1 cellular context compared by ENCODE assay signal in the genomic region with DNA sequence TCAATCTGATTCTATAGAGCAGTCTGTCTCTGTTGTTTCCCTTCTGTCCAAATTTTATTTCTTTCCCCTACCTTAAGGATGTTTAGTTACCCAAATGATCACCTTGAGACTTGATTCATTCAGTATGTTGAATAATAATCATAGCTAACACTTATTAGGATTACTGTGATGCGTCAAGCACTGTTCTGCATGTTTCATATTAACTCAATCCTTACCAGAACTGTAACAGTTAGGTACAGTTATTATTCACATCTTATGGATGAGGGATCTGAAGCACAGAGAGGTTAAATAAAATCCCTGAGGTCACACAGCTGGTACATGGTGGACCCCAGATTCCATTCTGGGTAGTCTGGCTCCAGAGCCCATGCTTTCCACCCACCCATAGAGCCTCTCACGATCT.
TF ChIP-seq lines count a peak whose summit lies in the region.

No MANE protein-coding gene starts in this region.

TF ChIP-seq in GM12878, 131 proteins besides CTCF, POLR2A, EP300 and RAD21 (continued from another document):
- TF ChIP-seq, protein P1, sequence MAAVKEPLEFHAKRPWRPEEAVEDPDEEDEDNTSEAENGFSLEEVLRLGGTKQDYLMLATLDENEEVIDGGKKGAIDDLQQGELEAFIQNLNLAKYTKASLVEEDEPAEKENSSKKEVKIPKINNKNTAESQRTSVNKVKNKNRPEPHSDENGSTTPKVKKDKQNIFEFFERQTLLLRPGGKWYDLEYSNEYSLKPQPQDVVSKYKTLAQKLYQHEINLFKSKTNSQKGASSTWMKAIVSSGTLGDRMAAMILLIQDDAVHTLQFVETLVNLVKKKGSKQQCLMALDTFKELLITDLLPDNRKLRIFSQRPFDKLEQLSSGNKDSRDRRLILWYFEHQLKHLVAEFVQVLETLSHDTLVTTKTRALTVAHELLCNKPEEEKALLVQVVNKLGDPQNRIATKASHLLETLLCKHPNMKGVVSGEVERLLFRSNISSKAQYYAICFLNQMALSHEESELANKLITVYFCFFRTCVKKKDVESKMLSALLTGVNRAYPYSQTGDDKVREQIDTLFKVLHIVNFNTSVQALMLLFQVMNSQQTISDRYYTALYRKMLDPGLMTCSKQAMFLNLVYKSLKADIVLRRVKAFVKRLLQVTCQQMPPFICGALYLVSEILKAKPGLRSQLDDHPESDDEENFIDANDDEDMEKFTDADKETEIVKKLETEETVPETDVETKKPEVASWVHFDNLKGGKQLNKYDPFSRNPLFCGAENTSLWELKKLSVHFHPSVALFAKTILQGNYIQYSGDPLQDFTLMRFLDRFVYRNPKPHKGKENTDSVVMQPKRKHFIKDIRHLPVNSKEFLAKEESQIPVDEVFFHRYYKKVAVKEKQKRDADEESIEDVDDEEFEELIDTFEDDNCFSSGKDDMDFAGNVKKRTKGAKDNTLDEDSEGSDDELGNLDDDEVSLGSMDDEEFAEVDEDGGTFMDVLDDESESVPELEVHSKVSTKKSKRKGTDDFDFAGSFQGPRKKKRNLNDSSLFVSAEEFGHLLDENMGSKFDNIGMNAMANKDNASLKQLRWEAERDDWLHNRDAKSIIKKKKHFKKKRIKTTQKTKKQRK (IDR thresholded peaks at IDR 0.05; ENCODE audit: low read depth, low read length): no peak
- TF ChIP-seq SMC3 (IDR thresholded peaks at IDR 0.05; ENCODE audit: borderline replicate concordance, low read length) (no peak), ZNF217 (IDR thresholded peaks at IDR 0.05) (no peak), IRF4 (IDR thresholded peaks at IDR 0.05; ENCODE audit: low read depth, low read length) (no peak), NFYA (IDR thresholded peaks at IDR 0.05; ENCODE audit: borderline replicate concordance, low read depth, low read length) (no peak), RUNX3 (IDR thresholded peaks at IDR 0.05; ENCODE audit: low read length) (peak; percentile 12; the same call in 1 of the 2 replicates), CHD1 (IDR thresholded peaks at IDR 0.05; ENCODE audit: low read depth, low read length) (no peak), TARDBP (IDR thresholded peaks at IDR 0.05; ENCODE audit: borderline replicate concordance) (no peak), EZH2 (IDR thresholded peaks at IDR 0.05; ENCODE audit: borderline replicate concordance, control insufficient read depth, low read depth, low read length) (no peak), NRF1 (conservative IDR thresholded peaks at IDR 0.05; ENCODE audit: low read depth, low read length) (no peak), JUND (IDR thresholded peaks at IDR 0.05; ENCODE audit: low read depth, low read length) (no peak), ESRRA (IDR thresholded peaks at IDR 0.05; ENCODE audit: low read length) (no peak), JUNB (IDR thresholded peaks at IDR 0.05) (peak; percentile 74), ZNF622 (IDR thresholded peaks at IDR 0.05) (no peak), MTA3 (IDR thresholded peaks at IDR 0.05; ENCODE audit: borderline replicate concordance, low read length) (no peak), MYC (IDR thresholded peaks at IDR 0.05; ENCODE audit: insufficient read depth, insufficient read length, insufficient replicate concordance, low read length, severe bottlenecking) (no peak), CBX3 (IDR thresholded peaks at IDR 0.05; ENCODE audit: borderline replicate concordance, low read depth) (no peak), NFXL1 (IDR thresholded peaks at IDR 0.05; ENCODE audit: borderline replicate concordance) (no peak), SMARCA5 (IDR thresholded peaks at IDR 0.05) (no peak), HDAC2 (IDR thresholded peaks at IDR 0.05) (no peak), ZBED1 (IDR thresholded peaks at IDR 0.05; ENCODE audit: borderline replicate concordance) (0 out of 2 replicates have a peak, but pooled peaks have one; percentile 5), ETV6 (conservative IDR thresholded peaks at IDR 0.05 in 1 of 2, IDR thresholded peaks at IDR 0.05 in 1 of 2; ENCODE audit: borderline replicate concordance in 1 of 2, low read depth in 1 of 2) (no peak), CREB1 (IDR thresholded peaks at IDR 0.05; ENCODE audit: low read depth) (no peak), NR2F1 (conservative IDR thresholded peaks at IDR 0.05) (0 out of 2 replicates have a peak, but pooled peaks have one; percentile 18)
- TF ChIP-seq, protein P2, sequence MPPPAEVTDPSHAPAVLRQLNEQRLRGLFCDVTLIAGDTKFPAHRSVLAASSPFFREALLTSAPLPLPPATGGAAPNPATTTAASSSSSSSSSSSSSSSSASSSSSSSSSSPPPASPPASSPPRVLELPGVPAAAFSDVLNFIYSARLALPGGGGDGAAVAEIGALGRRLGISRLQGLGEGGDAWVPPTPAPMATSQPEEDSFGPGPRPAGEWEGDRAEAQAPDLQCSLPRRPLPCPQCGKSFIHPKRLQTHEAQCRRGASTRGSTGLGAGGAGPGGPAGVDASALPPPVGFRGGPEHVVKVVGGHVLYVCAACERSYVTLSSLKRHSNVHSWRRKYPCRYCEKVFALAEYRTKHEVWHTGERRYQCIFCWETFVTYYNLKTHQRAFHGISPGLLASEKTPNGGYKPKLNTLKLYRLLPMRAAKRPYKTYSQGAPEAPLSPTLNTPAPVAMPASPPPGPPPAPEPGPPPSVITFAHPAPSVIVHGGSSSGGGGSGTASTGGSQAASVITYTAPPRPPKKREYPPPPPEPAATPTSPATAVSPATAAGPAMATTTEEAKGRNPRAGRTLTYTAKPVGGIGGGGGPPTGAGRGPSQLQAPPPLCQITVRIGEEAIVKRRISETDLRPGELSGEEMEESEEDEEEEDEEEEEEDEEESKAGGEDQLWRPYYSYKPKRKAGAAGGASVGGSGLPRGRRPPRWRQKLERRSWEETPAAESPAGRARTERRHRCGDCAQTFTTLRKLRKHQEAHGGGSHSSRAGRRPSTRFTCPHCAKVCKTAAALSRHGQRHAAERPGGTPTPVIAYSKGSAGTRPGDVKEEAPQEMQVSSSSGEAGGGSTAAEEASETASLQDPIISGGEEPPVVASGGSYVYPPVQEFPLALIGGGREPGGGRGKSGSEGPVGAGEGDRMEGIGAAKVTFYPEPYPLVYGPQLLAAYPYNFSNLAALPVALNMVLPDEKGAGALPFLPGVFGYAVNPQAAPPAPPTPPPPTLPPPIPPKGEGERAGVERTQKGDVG (CRISPR knock-in tag; IDR thresholded peaks at IDR 0.05): no peak
- TF ChIP-seq, protein P3, sequence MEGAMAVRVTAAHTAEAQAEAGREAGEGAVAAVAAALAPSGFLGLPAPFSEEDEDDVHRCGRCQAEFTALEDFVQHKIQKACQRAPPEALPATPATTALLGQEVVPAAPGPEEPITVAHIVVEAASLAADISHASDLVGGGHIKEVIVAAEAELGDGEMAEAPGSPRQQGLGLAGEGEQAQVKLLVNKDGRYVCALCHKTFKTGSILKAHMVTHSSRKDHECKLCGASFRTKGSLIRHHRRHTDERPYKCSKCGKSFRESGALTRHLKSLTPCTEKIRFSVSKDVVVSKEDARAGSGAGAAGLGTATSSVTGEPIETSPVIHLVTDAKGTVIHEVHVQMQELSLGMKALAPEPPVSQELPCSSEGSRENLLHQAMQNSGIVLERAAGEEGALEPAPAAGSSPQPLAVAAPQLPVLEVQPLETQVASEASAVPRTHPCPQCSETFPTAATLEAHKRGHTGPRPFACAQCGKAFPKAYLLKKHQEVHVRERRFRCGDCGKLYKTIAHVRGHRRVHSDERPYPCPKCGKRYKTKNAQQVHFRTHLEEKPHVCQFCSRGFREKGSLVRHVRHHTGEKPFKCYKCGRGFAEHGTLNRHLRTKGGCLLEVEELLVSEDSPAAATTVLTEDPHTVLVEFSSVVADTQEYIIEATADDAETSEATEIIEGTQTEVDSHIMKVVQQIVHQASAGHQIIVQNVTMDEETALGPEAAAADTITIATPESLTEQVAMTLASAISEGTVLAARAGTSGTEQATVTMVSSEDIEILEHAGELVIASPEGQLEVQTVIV (IDR thresholded peaks at IDR 0.05; ENCODE audit: borderline replicate concordance, partially characterized antibody): no peak
- TF ChIP-seq, protein P4, sequence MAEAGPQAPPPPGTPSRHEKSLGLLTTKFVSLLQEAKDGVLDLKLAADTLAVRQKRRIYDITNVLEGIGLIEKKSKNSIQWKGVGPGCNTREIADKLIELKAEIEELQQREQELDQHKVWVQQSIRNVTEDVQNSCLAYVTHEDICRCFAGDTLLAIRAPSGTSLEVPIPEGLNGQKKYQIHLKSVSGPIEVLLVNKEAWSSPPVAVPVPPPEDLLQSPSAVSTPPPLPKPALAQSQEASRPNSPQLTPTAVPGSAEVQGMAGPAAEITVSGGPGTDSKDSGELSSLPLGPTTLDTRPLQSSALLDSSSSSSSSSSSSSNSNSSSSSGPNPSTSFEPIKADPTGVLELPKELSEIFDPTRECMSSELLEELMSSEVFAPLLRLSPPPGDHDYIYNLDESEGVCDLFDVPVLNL (IDR thresholded peaks at IDR 0.05; ENCODE audit: low read depth, low read length): no peak
- TF ChIP-seq, protein P5, sequence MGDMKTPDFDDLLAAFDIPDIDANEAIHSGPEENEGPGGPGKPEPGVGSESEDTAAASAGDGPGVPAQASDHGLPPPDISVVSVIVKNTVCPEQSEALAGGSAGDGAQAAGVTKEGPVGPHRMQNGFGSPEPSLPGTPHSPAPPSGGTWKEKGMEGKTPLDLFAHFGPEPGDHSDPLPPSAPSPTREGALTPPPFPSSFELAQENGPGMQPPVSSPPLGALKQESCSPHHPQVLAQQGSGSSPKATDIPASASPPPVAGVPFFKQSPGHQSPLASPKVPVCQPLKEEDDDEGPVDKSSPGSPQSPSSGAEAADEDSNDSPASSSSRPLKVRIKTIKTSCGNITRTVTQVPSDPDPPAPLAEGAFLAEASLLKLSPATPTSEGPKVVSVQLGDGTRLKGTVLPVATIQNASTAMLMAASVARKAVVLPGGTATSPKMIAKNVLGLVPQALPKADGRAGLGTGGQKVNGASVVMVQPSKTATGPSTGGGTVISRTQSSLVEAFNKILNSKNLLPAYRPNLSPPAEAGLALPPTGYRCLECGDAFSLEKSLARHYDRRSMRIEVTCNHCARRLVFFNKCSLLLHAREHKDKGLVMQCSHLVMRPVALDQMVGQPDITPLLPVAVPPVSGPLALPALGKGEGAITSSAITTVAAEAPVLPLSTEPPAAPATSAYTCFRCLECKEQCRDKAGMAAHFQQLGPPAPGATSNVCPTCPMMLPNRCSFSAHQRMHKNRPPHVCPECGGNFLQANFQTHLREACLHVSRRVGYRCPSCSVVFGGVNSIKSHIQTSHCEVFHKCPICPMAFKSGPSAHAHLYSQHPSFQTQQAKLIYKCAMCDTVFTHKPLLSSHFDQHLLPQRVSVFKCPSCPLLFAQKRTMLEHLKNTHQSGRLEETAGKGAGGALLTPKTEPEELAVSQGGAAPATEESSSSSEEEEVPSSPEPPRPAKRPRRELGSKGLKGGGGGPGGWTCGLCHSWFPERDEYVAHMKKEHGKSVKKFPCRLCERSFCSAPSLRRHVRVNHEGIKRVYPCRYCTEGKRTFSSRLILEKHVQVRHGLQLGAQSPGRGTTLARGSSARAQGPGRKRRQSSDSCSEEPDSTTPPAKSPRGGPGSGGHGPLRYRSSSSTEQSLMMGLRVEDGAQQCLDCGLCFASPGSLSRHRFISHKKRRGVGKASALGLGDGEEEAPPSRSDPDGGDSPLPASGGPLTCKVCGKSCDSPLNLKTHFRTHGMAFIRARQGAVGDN (IDR thresholded peaks at IDR 0.05): no peak
- TF ChIP-seq, protein P6, sequence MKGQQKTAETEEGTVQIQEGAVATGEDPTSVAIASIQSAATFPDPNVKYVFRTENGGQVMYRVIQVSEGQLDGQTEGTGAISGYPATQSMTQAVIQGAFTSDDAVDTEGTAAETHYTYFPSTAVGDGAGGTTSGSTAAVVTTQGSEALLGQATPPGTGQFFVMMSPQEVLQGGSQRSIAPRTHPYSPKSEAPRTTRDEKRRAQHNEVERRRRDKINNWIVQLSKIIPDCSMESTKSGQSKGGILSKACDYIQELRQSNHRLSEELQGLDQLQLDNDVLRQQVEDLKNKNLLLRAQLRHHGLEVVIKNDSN (IDR thresholded peaks at IDR 0.05; ENCODE audit: borderline replicate concordance, extremely low read length, insufficient read depth, low read depth, low read length): no peak
- TF ChIP-seq, protein P7, sequence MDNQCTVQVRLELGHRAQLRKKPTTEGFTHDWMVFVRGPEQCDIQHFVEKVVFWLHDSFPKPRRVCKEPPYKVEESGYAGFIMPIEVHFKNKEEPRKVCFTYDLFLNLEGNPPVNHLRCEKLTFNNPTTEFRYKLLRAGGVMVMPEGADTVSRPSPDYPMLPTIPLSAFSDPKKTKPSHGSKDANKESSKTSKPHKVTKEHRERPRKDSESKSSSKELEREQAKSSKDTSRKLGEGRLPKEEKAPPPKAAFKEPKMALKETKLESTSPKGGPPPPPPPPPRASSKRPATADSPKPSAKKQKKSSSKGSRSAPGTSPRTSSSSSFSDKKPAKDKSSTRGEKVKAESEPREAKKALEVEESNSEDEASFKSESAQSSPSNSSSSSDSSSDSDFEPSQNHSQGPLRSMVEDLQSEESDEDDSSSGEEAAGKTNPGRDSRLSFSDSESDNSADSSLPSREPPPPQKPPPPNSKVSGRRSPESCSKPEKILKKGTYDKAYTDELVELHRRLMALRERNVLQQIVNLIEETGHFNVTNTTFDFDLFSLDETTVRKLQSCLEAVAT (IDR thresholded peaks at IDR 0.05): no peak
- TF ChIP-seq, protein P8, sequence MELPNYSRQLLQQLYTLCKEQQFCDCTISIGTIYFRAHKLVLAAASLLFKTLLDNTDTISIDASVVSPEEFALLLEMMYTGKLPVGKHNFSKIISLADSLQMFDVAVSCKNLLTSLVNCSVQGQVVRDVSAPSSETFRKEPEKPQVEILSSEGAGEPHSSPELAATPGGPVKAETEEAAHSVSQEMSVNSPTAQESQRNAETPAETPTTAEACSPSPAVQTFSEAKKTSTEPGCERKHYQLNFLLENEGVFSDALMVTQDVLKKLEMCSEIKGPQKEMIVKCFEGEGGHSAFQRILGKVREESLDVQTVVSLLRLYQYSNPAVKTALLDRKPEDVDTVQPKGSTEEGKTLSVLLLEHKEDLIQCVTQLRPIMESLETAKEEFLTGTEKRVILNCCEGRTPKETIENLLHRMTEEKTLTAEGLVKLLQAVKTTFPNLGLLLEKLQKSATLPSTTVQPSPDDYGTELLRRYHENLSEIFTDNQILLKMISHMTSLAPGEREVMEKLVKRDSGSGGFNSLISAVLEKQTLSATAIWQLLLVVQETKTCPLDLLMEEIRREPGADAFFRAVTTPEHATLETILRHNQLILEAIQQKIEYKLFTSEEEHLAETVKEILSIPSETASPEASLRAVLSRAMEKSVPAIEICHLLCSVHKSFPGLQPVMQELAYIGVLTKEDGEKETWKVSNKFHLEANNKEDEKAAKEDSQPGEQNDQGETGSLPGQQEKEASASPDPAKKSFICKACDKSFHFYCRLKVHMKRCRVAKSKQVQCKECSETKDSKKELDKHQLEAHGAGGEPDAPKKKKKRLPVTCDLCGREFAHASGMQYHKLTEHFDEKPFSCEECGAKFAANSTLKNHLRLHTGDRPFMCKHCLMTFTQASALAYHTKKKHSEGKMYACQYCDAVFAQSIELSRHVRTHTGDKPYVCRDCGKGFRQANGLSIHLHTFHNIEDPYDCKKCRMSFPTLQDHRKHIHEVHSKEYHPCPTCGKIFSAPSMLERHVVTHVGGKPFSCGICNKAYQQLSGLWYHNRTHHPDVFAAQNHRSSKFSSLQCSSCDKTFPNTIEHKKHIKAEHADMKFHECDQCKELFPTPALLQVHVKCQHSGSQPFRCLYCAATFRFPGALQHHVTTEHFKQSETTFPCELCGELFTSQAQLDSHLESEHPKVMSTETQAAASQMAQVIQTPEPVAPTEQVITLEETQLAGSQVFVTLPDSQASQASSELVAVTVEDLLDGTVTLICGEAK (IDR thresholded peaks at IDR 0.05; ENCODE audit: borderline replicate concordance): no peak
TF ChIP-seq in GM12878: peak in this region for 4.
